Comparison of ENCODE assay signal across 16 cellular contexts in the genomic region with DNA sequence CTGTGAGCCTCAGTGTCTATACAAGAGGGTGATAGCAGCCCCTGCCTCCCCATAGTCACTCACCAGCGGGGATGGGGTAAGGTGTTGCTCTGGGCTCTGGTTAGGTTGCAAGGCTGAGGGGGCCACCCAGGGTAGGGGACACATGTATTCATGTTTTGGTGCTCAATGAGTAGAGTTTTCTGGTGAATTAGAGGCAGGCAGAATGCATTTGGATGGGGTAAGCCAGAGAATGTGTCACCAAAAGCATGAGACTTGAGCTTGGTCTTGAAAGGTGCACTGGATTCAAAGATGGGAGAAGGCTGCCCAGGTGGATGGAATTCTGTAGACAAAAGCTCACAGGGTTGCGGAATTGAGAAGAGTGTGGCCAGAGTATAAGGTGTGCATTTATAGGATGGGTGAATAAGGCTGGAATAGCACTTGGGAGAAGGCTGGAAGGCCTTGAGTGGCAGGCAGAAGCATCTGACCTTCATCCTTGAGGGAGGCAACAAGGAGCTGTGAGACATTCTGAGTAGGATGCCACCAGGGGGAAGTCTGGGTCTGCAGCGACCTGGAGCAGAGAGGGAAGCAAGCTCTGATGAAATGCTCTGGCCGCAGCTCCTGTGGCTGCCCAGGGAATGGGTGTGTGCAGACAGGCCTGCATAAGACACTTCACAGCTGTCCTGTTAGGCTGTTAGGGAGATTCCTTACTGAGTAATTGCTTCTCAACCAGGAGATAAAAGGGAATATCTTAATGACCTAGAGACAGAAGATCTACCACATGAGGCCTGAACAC.
A peak's percentile ranks its signal among the peaks of the same experiment; 100 is the strongest.
DNase-seq lines count a peak whose midpoint lies in the region; ATAC-seq and TF ChIP-seq lines count a peak whose summit lies in the region.
"Had no signal": no experiment of that assay in that cellular context is flagged by ENCODE, and none has a peak within 500 bp of the region (broad histone marks: within the 10 kb centered on the region; RNA-seq: fewer than 3 reads in every experiment).

No MANE protein-coding gene starts in this region.

- 68% methylated on average over 2 of the region's 4 CpGs; no CpG with 5 or more reads in 1 of the 2 experiments for WGBS in IMR-90 (ENCODE audit: extremely low coverage in 2 of 2, insufficient read length in 1 of 2), 2 experiments
- WGBS in liver, result 73% methylated on average over 4 of the region's 4 CpGs

- peaks cover 4% of the 10 kb centered on the region; the same call in 1 of the 2 replicates for H3K27me3 ChIP-seq in IMR-90 (ENCODE audit: control insufficient read depth, insufficient read depth, low read length)
- H3K27me3 ChIP-seq in liver (ENCODE audit: control insufficient read depth in 4 of 4, insufficient read depth in 4 of 4, low read length in 3 of 4), result no peaks in the 10 kb centered on the region
- H3K27me3 ChIP-seq: BE2C had no signal

- H4K8ac ChIP-seq in IMR-90 (ENCODE audit: low read depth in 2 of 2, low read length in 2 of 2), result no peak overlapping the region

- no peak overlapping the region for H3K27ac ChIP-seq in IMR-90 (ENCODE audit: insufficient read depth, low read length)
- no peak overlapping the region for H3K27ac ChIP-seq in liver (ENCODE audit: low read depth in 1 of 2, low read length in 2 of 2)

- H3K9me3 ChIP-seq in IMR-90 (ENCODE audit: control insufficient read depth, insufficient read depth, low read length) (no peaks in the 10 kb centered on the region), liver (ENCODE audit: control insufficient read depth in 4 of 4, low read length in 3 of 4) (no peaks in the 10 kb centered on the region)
- H3K9me3 ChIP-seq: BE2C had no signal

- no peak overlapping the region for H2AK5ac ChIP-seq in IMR-90 (ENCODE audit: low read depth, low read length)

- peak overlapping the region; percentile 75 for H2AK9ac ChIP-seq in IMR-90 (replicated peaks; ENCODE audit: low read depth, low read length, poor library complexity)

- H2BK15ac ChIP-seq in IMR-90 (ENCODE audit: low read depth, low read length), result no peak overlapping the region

- no peak for TF ChIP-seq POLR2A in IMR-90 (IDR thresholded peaks at IDR 0.05; ENCODE audit: low read depth, low read length)

- H3K14ac ChIP-seq in IMR-90 (replicated peaks; ENCODE audit: low read depth, low read length), result no peak overlapping the region

- H3K4me1 ChIP-seq in IMR-90 (ENCODE audit: control insufficient read depth, insufficient read depth, low read length) (no peaks in the 10 kb centered on the region), liver (ENCODE audit: control insufficient read depth in 4 of 4, insufficient read depth in 4 of 4, low read length in 3 of 4) (no peaks in the 10 kb centered on the region)
- H3K4me1 ChIP-seq: BE2C had no signal

- no peak overlapping the region for H2BK5ac ChIP-seq in IMR-90 (ENCODE audit: low read depth, low read length, poor library complexity, severe bottlenecking)

- DNase-seq in AG08395 (ENCODE audit: low spot score) (peak; percentile 39), IMR-90 (no peak), amniotic epithelial cell (ENCODE audit: low read depth) (peak; percentile 2), NCI-H1105 (lab: John Stamatoyannopoulos, UW) (no peak), kidney glomerular epithelial cell (lab: John Stamatoyannopoulos, UW) (no peak)
- DNase-seq in activated naive CD4-positive, alpha-beta T cell treated with anti-CD3 and anti-CD28 coated beads, Interleukin-2, amount 50 U/mL, for 16 hours, result no peak
- no peak for DNase-seq in activated CD4-positive, alpha-beta T cell treated with anti-CD3 and anti-CD28 coated beads, Interleukin-2, amount 50 U/mL, for 1 hour
- DNase-seq: activated B cell treated with CpG ODN at 0.5 μM for 24 hours; activated T-cell treated with anti-CD3 and anti-CD28 coated beads, Interleukin-2, amount 50 U/mL, for 1 hour; anterior cingulate cortex; BE2C; DND-41; SHP77 had no signal

- dilution Hi-C loops in IMR-90 (cut with HindIII; ENCODE audit: low sequenced_read_pairs, unreplicated experiment), result no loop called here

- no peak for TF ChIP-seq CTCF in IMR-90 (conservative IDR thresholded peaks at IDR 0.05; ENCODE audit: low read depth, low read length)
- peak; percentile 13 for TF ChIP-seq CTCF in liver (IDR thresholded peaks at IDR 0.05; ENCODE audit: low read depth, low read length, missing input control)

- intact Hi-C loops in IMR-90 (cut with micrococcal nuclease), result no loop called here

- CTCF ChIA-PET in IMR-90 (lab: Yijun Ruan, JAX), result no interaction called here

- no peak overlapping the region for H3K23ac ChIP-seq in IMR-90 (ENCODE audit: low read depth, low read length)

- BruUV-seq in IMR-90 (replicated peaks; lab: Mats Ljungman, UMichigan), result no TSS peak

- H3K36me3 ChIP-seq in IMR-90 (ENCODE audit: control insufficient read depth, insufficient read depth, low read length) (no peaks in the 10 kb centered on the region), liver (ENCODE audit: control insufficient read depth in 4 of 4, insufficient read depth in 3 of 4, low read depth in 1 of 4, low read length in 3 of 4) (no peaks in the 10 kb centered on the region)
- H3K36me3 ChIP-seq: BE2C had no signal

- TF ChIP-seq RAD21 in IMR-90 (IDR thresholded peaks at IDR 0.05; ENCODE audit: low read length) (no peak), liver (IDR thresholded peaks at IDR 0.05) (peak; percentile 51 to 59)

- H3K9ac ChIP-seq in IMR-90 (ENCODE audit: low read depth, low read length), result no peak overlapping the region
- H3K9ac ChIP-seq in liver (ENCODE audit: low read depth in 1 of 2, low read length in 2 of 2), result no peak overlapping the region

- in situ Hi-C loops in IMR-90 (cut with MboI; ENCODE audit: low sequenced_read_pairs), result no loop called here

- H3K4me3 ChIP-seq in IMR-90 (ENCODE audit: insufficient read depth, low read depth, low read length) (no peak overlapping the region), liver (ENCODE audit: low read depth in 1 of 3, low read length in 3 of 3) (no peak overlapping the region)
- H3K4me3 ChIP-seq: K562 had no signal

- no peaks in the 10 kb centered on the region for H3K9me1 ChIP-seq in IMR-90 (ENCODE audit: insufficient read depth, low read length)

- H4K91ac ChIP-seq in IMR-90 (ENCODE audit: insufficient read depth, low read depth, low read length), result no peak overlapping the region

- H3K4ac ChIP-seq in IMR-90 (ENCODE audit: low read depth, low read length), result no peak overlapping the region

- H3K79me1 ChIP-seq in IMR-90 (ENCODE audit: low read depth in 1 of 2, low read length in 2 of 2), result no peaks in the 10 kb centered on the region

- no peak overlapping the region for H4K5ac ChIP-seq in IMR-90 (ENCODE audit: low read depth, low read length)

- no peak overlapping the region for H2BK120ac ChIP-seq in IMR-90 (ENCODE audit: low read depth, low read length)

- no peak overlapping the region for H3K56ac ChIP-seq in IMR-90 (ENCODE audit: extremely low read depth, insufficient read depth, low read length)

- no peak overlapping the region for H2AFZ ChIP-seq in IMR-90 (replicated peaks; ENCODE audit: low read length, poor library complexity)

- H3K4me2 ChIP-seq in IMR-90 (ENCODE audit: low read depth, low read length), result no peak overlapping the region

- POLR2A ChIA-PET in IMR-90 (lab: Charles Lee; ENCODE audit: unreplicated experiment), result no interaction called here

- H3K18ac ChIP-seq in IMR-90 (ENCODE audit: low read depth, low read length), result no peak overlapping the region

- H4K20me1 ChIP-seq in IMR-90 (ENCODE audit: insufficient read depth, low read length), result no peaks in the 10 kb centered on the region

- no peak for ATAC-seq in IMR-90 (ENCODE audit: low read depth)
- ATAC-seq: K562; stimulated activated memory B cell treated with anti-CD40 and anti-IgM and Interleukin-4, amounts not matched to agents 10 μg/mL and 1 μg/mL and 100 μg/mL, for 72 hours had no signal

- H2BK20ac ChIP-seq in IMR-90 (ENCODE audit: low read depth, low read length), result no peak overlapping the region

TF ChIP-seq in IMR-90, 13 proteins besides CTCF, POLR2A, EP300 and RAD21 (continues in another document):
- no peak for TF ChIP-seq NFE2L2 (IDR thresholded peaks at IDR 0.05; ENCODE audit: low read depth, low read length)
- TF ChIP-seq, protein P1, sequence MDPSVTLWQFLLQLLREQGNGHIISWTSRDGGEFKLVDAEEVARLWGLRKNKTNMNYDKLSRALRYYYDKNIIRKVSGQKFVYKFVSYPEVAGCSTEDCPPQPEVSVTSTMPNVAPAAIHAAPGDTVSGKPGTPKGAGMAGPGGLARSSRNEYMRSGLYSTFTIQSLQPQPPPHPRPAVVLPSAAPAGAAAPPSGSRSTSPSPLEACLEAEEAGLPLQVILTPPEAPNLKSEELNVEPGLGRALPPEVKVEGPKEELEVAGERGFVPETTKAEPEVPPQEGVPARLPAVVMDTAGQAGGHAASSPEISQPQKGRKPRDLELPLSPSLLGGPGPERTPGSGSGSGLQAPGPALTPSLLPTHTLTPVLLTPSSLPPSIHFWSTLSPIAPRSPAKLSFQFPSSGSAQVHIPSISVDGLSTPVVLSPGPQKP (IDR thresholded peaks at IDR 0.05; ENCODE audit: borderline replicate concordance, low read depth, low read length), result no peak
- TF ChIP-seq FOS (IDR thresholded peaks at IDR 0.05; ENCODE audit: low read depth, low read length), result no peak
- no peak for TF ChIP-seq MAFK (IDR thresholded peaks at IDR 0.05; ENCODE audit: low read depth, low read length)
- no peak for TF ChIP-seq MXI1 (IDR thresholded peaks at IDR 0.05; ENCODE audit: borderline replicate concordance, low read depth, low read length)
- no peak for TF ChIP-seq MAZ (IDR thresholded peaks at IDR 0.05; ENCODE audit: borderline replicate concordance, low read depth, low read length)
- TF ChIP-seq RFX5 (IDR thresholded peaks at IDR 0.05; ENCODE audit: low read depth, low read length), result no peak

TF ChIP-seq in liver, 16 proteins besides CTCF, POLR2A, EP300 and RAD21 (continues in another document):
- TF ChIP-seq MAX (IDR thresholded peaks at IDR 0.05) (no peak), YY1 (IDR thresholded peaks at IDR 0.05) (no peak), FOXA2 (IDR thresholded peaks at IDR 0.05) (no peak)

Comparison
In these comparisons a context has a peak if more than half of its experiments do, and no peak if none do; other contexts are left out.
1. DNase-seq: peak in AG08395 (single experiment) and amniotic epithelial cell (single experiment); none in IMR-90 (single experiment), NCI-H1105 (single experiment), activated naive CD4-positive, alpha-beta T cell treated with anti-CD3 and anti-CD28 coated beads, Interleukin-2, amount 50 U/mL, for 16 hours (single experiment), kidney glomerular epithelial cell (single experiment) and activated CD4-positive, alpha-beta T cell treated with anti-CD3 and anti-CD28 coated beads, Interleukin-2, amount 50 U/mL, for 1 hour (single experiment).